Comparison of ENCODE assay signal across 9 cellular contexts in the genomic region with DNA sequence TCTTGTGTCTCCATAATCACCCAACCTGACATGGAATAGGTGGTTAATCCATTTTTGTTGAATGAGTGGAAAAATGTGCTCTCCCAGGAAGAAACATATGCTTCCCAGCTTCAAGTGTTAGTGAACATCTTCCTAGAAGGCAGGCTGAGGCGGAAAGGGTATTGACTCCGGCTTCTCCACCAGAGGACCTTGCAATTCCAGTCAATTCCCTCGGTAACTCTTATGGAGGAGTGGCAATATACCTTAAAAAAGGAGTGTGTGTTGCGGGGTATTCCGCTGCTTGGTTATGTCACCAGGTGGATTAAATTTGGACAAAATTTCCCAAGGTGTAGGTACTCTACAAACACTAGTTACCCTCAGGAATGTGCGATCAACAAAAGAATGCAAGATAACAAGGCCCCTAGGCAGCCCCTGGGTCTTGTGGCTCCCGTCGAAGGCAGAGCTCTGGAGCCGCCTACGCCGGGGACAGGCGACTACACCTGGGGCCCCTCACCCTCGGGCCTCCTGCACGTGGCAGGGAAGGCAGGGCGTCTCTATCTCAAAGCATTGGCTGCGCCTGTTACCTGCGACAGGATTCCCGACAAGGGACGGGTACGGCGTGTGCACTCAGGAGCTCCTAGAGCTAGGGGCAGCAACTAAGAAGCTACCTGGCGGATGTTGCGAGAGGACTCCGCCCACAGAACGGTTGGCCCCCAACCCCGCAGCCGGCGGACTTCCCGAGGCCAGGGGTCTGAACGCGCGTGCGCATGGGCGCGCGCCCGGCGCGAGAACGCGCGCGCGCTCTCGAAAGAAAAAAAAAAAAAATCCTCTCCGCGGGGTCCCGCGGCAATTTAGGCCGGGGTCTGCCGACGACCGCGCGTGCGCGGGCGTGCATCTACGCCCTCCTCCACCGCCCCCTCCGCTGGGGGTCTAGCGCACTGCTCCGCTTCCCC. TPM values are rescaled to one million over a fixed set of nuclear protein-coding genes. Genes with fewer than 3 reads are reported as not detected.
DNase-seq lines count a peak whose midpoint lies in the region; ATAC-seq and TF ChIP-seq lines count a peak whose summit lies in the region.
"Had no signal": no experiment of that assay in that cellular context is flagged by ENCODE, and none has a peak within 500 bp of the region (broad histone marks: within the 10 kb centered on the region; RNA-seq: fewer than 3 reads in every experiment).

A gene (minus strand): TSS at position 659 of the 932 bp plus-strand sequence. CDS start 8,355 bp downstream, outside the sequence.

- ATAC-seq in right lobe of liver: peak; percentile 4 to 31 (median 20)

- no peak for TF ChIP-seq POLR2A in right lobe of liver (IDR thresholded peaks at IDR 0.05)

- H3K9me3 ChIP-seq in GM23248 (ENCODE audit: low read depth) (no peaks in the 10 kb centered on the region), WERI-Rb-1 (ENCODE audit: severe bottlenecking) (no peaks in the 10 kb centered on the region), right lobe of liver (no peaks in the 10 kb centered on the region)

- peak within 1 kb of the TSS; percentile 45 for H3K27ac ChIP-seq in GM23248
- H3K27ac ChIP-seq in WERI-Rb-1: peak within 1 kb of the TSS; percentile 79
- peak within 1 kb of the TSS in 2 of 3 donors; percentile 32 to 41 for H3K27ac ChIP-seq in right lobe of liver

- peak; percentile 53 for DNase-seq in CMK (ENCODE audit: low read depth)
- peak; percentile 24 for DNase-seq in GM23248
- peak; percentile 94 for DNase-seq in NCI-H146 (lab: John Stamatoyannopoulos, UW)
- DNase-seq in WERI-Rb-1: peak; percentile 82
- DNase-seq in cerebellar cortex (ENCODE audit: low spot score): peak; percentile 48
- peak; percentile 47 to 60 (median 51) for DNase-seq in right lobe of liver
- peak; percentile 13 to 22 (median 17) for DNase-seq in stimulated activated CD4-positive, alpha-beta T cell treated with anti-CD3 and anti-CD28 coated beads, TNF-alpha, amount 100 ng/mL, for 4 hours (ENCODE audit: low read depth in 3 of 3)
- DNase-seq in HCEC 1CT: no peak

- in situ Hi-C loops in GM23248 (cut with MboI): loop anchor here (25.0 kb wide), 1 partner anchor 181 kb away; no protein-coding TSS in a partner anchor

- no peaks in the 10 kb centered on the region for H3F3A ChIP-seq in GM23248 (ENCODE audit: insufficient read depth)

- H3K4me2 ChIP-seq in GM23248 (ENCODE audit: unreplicated experiment): peak within 1 kb of the TSS; percentile 95

- no peaks in the 10 kb centered on the region for H4K20me1 ChIP-seq in GM23248 (ENCODE audit: insufficient read depth)

- 8 to 10% methylated on average over 60 to 62 of the region's 63 CpGs for WGBS in GM23248 (ENCODE audit: low coverage in 1 of 2, low lambda C conversion rate in 2 of 2, missing lambda C conversion rate in 2 of 2), 2 experiments
- 10% methylated on average over 47 of the region's 63 CpGs for WGBS in right lobe of liver (ENCODE audit: insufficient coverage, low coverage, low lambda C conversion rate, missing lambda C conversion rate)

- no peaks in the 10 kb centered on the region for H3K9me2 ChIP-seq in GM23248 (ENCODE audit: insufficient read depth)

- H3K36me3 ChIP-seq in GM23248 (ENCODE audit: low read depth): no peaks in the 10 kb centered on the region
- peaks cover 4% of the 10 kb centered on the region; the same call in 1 of the 2 replicates for H3K36me3 ChIP-seq in WERI-Rb-1
- H3K36me3 ChIP-seq in right lobe of liver: no peaks in the 10 kb centered on the region

- H3K9ac ChIP-seq in GM23248: peak within 1 kb of the TSS; percentile 84

- peak within 1 kb of the TSS; percentile 99 for H2AFZ ChIP-seq in GM23248

- intact Hi-C loops in right lobe of liver (cut with DNase I): loop anchor here (10.0 kb wide), 2 partner anchors 169 to 189 kb away; no protein-coding TSS in a partner anchor

- H3K4me3 ChIP-seq in GM23248: peak within 1 kb of the TSS; percentile 93
- peak within 1 kb of the TSS; percentile 68 for H3K4me3 ChIP-seq in WERI-Rb-1 (ENCODE audit: low read depth, low read length)
- peak within 1 kb of the TSS; percentile 92 to 97 (median 96) for H3K4me3 ChIP-seq in right lobe of liver

- 0 out of 2 replicates have a peak, but pooled peaks have one; percentile 2 for TF ChIP-seq CTCF in WERI-Rb-1 (IDR thresholded peaks at IDR 0.05; ENCODE audit: low read depth, low read length)
- TF ChIP-seq CTCF in right lobe of liver (IDR thresholded peaks at IDR 0.05): no peak

- H3K79me2 ChIP-seq in GM23248 (ENCODE audit: insufficient read depth): peaks cover 42% of the 10 kb centered on the region

- H3K27me3 ChIP-seq in GM23248 (replicated peaks; ENCODE audit: insufficient read depth) (no peaks in the 10 kb centered on the region), WERI-Rb-1 (ENCODE audit: insufficient read depth, low read depth, severe bottlenecking) (no peaks in the 10 kb centered on the region), right lobe of liver (no peaks in the 10 kb centered on the region)

- H3K4me1 ChIP-seq in GM23248 (ENCODE audit: insufficient read depth): peaks cover 17% of the 10 kb centered on the region
- H3K4me1 ChIP-seq in right lobe of liver: peaks cover 0 to 9% (median 3%) of the 10 kb centered on the region in 4 donors

RNA-seq across cellular contexts. Expression of the gene that starts here (rescaled TPM):
- not detected in 2 replicates for total RNA-seq in GM23248 (2014; rRNA removed; shearing (Covaris generic))
- polyA plus RNA-seq in GM23248 (2016; fragmentation: Nextera tagmentation; extraction: Ambion mirVana): not detected in 2 replicates
- not detected for total RNA-seq in right lobe of liver
- total RNA-seq: LHCN-M2 had no signal

Comparison
In these comparisons a context has a peak if more than half of its experiments do, and no peak if none do; other contexts are left out.
1. Peak in DNase-seq, H3K4me3 ChIP-seq, H3K27ac ChIP-seq, H3K9ac ChIP-seq and H3K4me2 ChIP-seq in GM23248; RNA of the gene not detected or under 1 TPM.
2. Peak in DNase-seq, ATAC-seq, H3K4me3 ChIP-seq and H3K27ac ChIP-seq in right lobe of liver; RNA of the gene not detected or under 1 TPM.